Comparison of ENCODE assay signal across 8 cellular contexts in the genomic region with DNA sequence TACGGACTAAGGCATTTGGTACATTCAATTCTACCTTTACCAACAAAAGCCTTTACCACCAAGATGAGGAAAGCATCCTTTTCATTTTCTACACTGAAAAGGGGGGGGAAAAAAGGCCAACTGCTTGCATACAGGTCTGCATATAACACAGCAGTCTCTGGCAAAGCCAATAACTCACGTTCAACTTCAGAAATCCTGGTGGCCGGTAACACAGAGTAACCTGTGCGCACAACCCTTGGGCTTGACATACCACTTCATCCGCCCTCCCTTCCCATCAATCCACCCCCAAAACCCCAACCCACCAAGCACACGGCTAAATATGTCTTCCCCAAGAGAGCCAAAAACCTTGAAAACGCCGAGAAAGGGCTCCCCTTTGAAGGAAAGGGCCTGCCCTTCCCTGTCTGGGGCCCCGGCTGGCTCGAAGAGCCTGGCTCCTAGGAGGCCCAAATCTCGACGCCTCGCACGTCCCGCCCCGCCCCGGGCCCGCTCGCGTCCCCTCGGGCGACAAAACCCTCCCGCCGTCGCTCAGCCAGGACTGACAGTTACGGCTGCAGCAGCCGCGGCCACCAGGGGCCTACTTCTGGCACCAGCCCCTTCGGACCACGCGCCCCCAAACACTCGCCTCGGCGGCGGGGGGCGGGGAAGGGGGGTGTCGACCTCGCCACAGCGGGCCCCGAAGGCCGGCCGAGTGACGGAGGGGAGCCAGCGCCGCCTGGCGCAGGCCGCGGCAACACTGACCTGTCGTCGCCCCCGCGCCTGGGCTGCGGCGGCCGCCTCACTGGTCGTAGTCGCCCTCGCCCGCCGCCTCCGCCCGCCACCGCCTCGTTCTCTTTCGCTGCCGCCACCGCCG. TPM values are rescaled to one million over a fixed set of nuclear protein-coding genes. Genes with fewer than 3 reads are reported as not detected.
DNase-seq lines count a peak whose midpoint lies in the region; ATAC-seq and TF ChIP-seq lines count a peak whose summit lies in the region.

No MANE protein-coding gene starts in this region.

- ATAC-seq in HG02623 (IDR thresholded peaks at IDR 0.05; ENCODE audit: unreplicated experiment) (peak; percentile 41), lung (ENCODE audit: insufficient read depth, low FRiP score) (peak; percentile 60)

- H3K4me3 ChIP-seq in dorsolateral prefrontal cortex (peak overlapping the region; percentile 67 to 100 (median 95)), lung (peak overlapping the region; percentile 99)

- peaks cover 0 to 11% of the 10 kb centered on the region in 2 donors for H3K4me1 ChIP-seq in lung (ENCODE audit: control insufficient read depth in 2 of 2, insufficient read depth in 2 of 2, low read length in 2 of 2)

- H3K27ac ChIP-seq in dorsolateral prefrontal cortex (peak overlapping the region; percentile 62 to 99 (median 96)), lung (ENCODE audit: low read depth in 1 of 2, low read length in 1 of 2) (peak overlapping the region; percentile 99 to 100)

- no peaks in the 10 kb centered on the region for H3K36me3 ChIP-seq in lung (ENCODE audit: control insufficient read depth in 2 of 2, insufficient read depth in 2 of 2, low read length in 2 of 2)

- 0 to 1% methylated on average over 59 to 68 of the region's 68 CpGs for WGBS in lung, 2 donors

- no peaks in the 10 kb centered on the region for H3K9me3 ChIP-seq in lung (ENCODE audit: control insufficient read depth in 2 of 2, insufficient read depth in 1 of 2, low read length in 1 of 2)

- peak; percentile 60 for DNase-seq in DMS 273 (lab: John Stamatoyannopoulos, UW; ENCODE audit: unreplicated experiment)
- no peak for DNase-seq in DMS 273 treated with DMSO at 0.1 percent for 48 hours (lab: John Stamatoyannopoulos, UW)
- peak; percentile 22 for DNase-seq in NCI-H1105 (lab: John Stamatoyannopoulos, UW)
- peak; percentile 63 to 68 for DNase-seq in activated CD4-positive, alpha-beta T cell treated with anti-CD3 and anti-CD28 coated beads, Interleukin-2, amount 50 U/mL, for 48 hours
- peak; percentile 18 to 74 (median 42) for DNase-seq in dorsolateral prefrontal cortex
- DNase-seq in lung (ENCODE audit: low spot score), result peak; percentile 51
- DNase-seq in stimulated activated CD8-positive, alpha-beta memory T cell treated with anti-CD3 and anti-CD28 coated beads, Interleukin-12 subunit alpha, Interleukin-12 subunit beta, amount 100 ng/mL, for 1 hour (ENCODE audit: low read depth), result peak; percentile 24

- intact Hi-C loops in dorsolateral prefrontal cortex (cut with DNase I), result loop anchor here in 1 of 2 donors (5.0 to 10.0 kb wide), 3 partner anchors 103 to 1783 kb away; no protein-coding TSS in a partner anchor

- TF ChIP-seq CTCF in dorsolateral prefrontal cortex (IDR thresholded peaks at IDR 0.05 in 54 of 56, conservative IDR thresholded peaks at IDR 0.05 in 2 of 56; ENCODE audit: low read depth in 1 of 56, partially characterized antibody in 56 of 56) (peak in 47 of 56 donors; percentile 8 to 63 (median 44)), lung (IDR thresholded peaks at IDR 0.05; ENCODE audit: control extremely low read depth, extremely low read depth) (peak; percentile 2)

- H3K27me3 ChIP-seq in dorsolateral prefrontal cortex (no peaks in the 10 kb centered on the region), lung (ENCODE audit: control insufficient read depth, insufficient read depth) (no peaks in the 10 kb centered on the region)

RNA-seq across cellular contexts. Expression of a gene that starts 0.8 kb away (rescaled TPM):
- total RNA-seq in dorsolateral prefrontal cortex (100 to 1,000 TPM in 102 of 120 experiments, 10 to 100 TPM in 18; 80.0 to 135 (median 112) TPM), lung (100 to 1,000 TPM in 1 of 2 donors, 10 to 100 TPM in 1; 100.0 to 123 TPM)
- polyA plus RNA-seq in lung, result 10 to 100 TPM; 17.3 to 19.6 TPM
